In genomic region chr9:126491256-126491879, GRCh38 we compare ENCODE assay signal across 8 cellular contexts.
DNase-seq lines count a peak whose midpoint lies in the region; ATAC-seq and TF ChIP-seq lines count a peak whose summit lies in the region.

No MANE protein-coding gene starts in this region.

- peaks cover 11% of the 10 kb centered on the region for H3K4me1 Mint-ChIP-seq in activated T-cell treated with anti-CD3 and anti-CD28 coated beads, Interleukin-2, amount 50 U/mL, for 4 hours (ENCODE audit: low read depth)

- H3K36me3 ChIP-seq in BE2C, result no peaks in the 10 kb centered on the region

- DNase-seq in BE2C (no peak), GM19240 (ENCODE audit: insufficient read length, low spot score) (peak; percentile 40), NCI-H460 (ENCODE audit: extremely low read depth, low read depth) (peak; percentile 50), fibroblast of the aortic adventitia (ENCODE audit: low read depth) (peak; percentile 83), nucleus accumbens (lab: John Stamatoyannopoulos, UW) (peak in 33 of 56 donors; percentile 12 to 82 (median 43))
- DNase-seq in activated T-cell treated with anti-CD3 and anti-CD28 coated beads, Interleukin-2, amount 50 U/mL, for 4 hours, result peak; percentile 41

- no peaks in the 10 kb centered on the region for H3K9me3 Mint-ChIP-seq in activated T-cell treated with anti-CD3 and anti-CD28 coated beads, Interleukin-2, amount 50 U/mL, for 4 hours

- no peak overlapping the region for H3K4me3 Mint-ChIP-seq in activated T-cell treated with anti-CD3 and anti-CD28 coated beads, Interleukin-2, amount 50 U/mL, for 4 hours

- H3K9me3 ChIP-seq in BE2C, result no peaks in the 10 kb centered on the region; the same call in 1 of the 2 replicates

- peak; percentile 38 to 45 for ATAC-seq in activated T-cell treated with anti-CD3 and anti-CD28 coated beads, Interleukin-2, amount 50 U/mL, for 4 hours
- no peak for ATAC-seq in HG03025 (IDR thresholded peaks at IDR 0.05; ENCODE audit: low FRiP score, unreplicated experiment)
- no peak for ATAC-seq in GM19328 (IDR thresholded peaks at IDR 0.05; ENCODE audit: unreplicated experiment)

- H3K27me3 Mint-ChIP-seq in activated T-cell treated with anti-CD3 and anti-CD28 coated beads, Interleukin-2, amount 50 U/mL, for 4 hours (ENCODE audit: low read depth), result no peaks in the 10 kb centered on the region

- H3K4me3 ChIP-seq in BE2C (ENCODE audit: low read depth, low read length), result no peak overlapping the region
- H3K4me3 ChIP-seq in fibroblast of the aortic adventitia (ENCODE audit: low read depth, low read length), result no peak overlapping the region

- H3K27me3 ChIP-seq in BE2C, result peaks cover 4% of the 10 kb centered on the region

- peak; percentile 95 for TF ChIP-seq CTCF in BE2C (IDR thresholded peaks at IDR 0.05; ENCODE audit: low read depth, low read length)
- TF ChIP-seq CTCF in fibroblast of the aortic adventitia (IDR thresholded peaks at IDR 0.05; ENCODE audit: insufficient read depth, low read length), result peak; percentile 93

- H3K36me3 Mint-ChIP-seq in activated T-cell treated with anti-CD3 and anti-CD28 coated beads, Interleukin-2, amount 50 U/mL, for 4 hours (ENCODE audit: insufficient read depth), result no peaks in the 10 kb centered on the region

- H3K4me1 ChIP-seq in BE2C, result 0 out of 2 replicates have a peak, but pooled peaks cover 4% of the 10 kb centered on the region

Comparison
In these comparisons a context has a peak if more than half of its experiments do, and no peak if none do; other contexts are left out.
1. ATAC-seq: peak in activated T-cell treated with anti-CD3 and anti-CD28 coated beads, Interleukin-2, amount 50 U/mL, for 4 hours (2 of 2); none in HG03025 (single experiment) and GM19328 (single experiment).